ENCODE assay signal across 18 cellular contexts in genomic region chr12:109760930-109761630, GRCh38. TPM values are rescaled to one million over a fixed set of nuclear protein-coding genes. Genes with fewer than 3 reads are reported as not detected.
DNase-seq lines count a peak whose midpoint lies in the region; ATAC-seq and TF ChIP-seq lines count a peak whose summit lies in the region.
"Had no signal": no experiment of that assay in that cellular context is flagged by ENCODE, and none has a peak within 500 bp of the region (broad histone marks: within the 10 kb centered on the region; RNA-seq: fewer than 3 reads in every experiment).

No MANE protein-coding gene starts in this region.

- no peak overlapping the region for H3K4me3 ChIP-seq in BE2C (ENCODE audit: low read depth, low read length)
- H3K4me3 ChIP-seq in osteoblast (ENCODE audit: insufficient read depth, low read length), result no peak overlapping the region
- H3K4me3 ChIP-seq: esophagus squamous epithelium, left lung, mucosa of descending colon had no signal

- intact Hi-C loops in CD14-positive monocyte (cut with micrococcal nuclease), result no loop called here

- no peak overlapping the region for H2AFZ ChIP-seq in osteoblast (ENCODE audit: low read length)

- no peak overlapping the region for H3K4me3 Mint-ChIP-seq in CD14-positive monocyte
- no peak overlapping the region for H3K4me3 Mint-ChIP-seq in chondrocyte (ENCODE audit: unreplicated experiment)
- H3K4me3 Mint-ChIP-seq: T-cell had no signal

- H3K4me1 ChIP-seq in BE2C (peaks cover 46% of the 10 kb centered on the region), osteoblast (ENCODE audit: insufficient read depth, low read length) (no peaks in the 10 kb centered on the region)

- H3K36me3 ChIP-seq in BE2C (peaks cover 97% of the 10 kb centered on the region), osteoblast (ENCODE audit: insufficient read depth, low read length) (no peaks in the 10 kb centered on the region)
- H3K36me3 ChIP-seq: esophagus squamous epithelium, left lung had no signal

- DNase-seq in BE2C (peak; percentile 14), CD14-positive monocyte (ENCODE audit: low spot score) (peak; percentile 32), chondrocyte (ENCODE audit: low spot score) (peak; percentile 62), osteoblast (ENCODE audit: insufficient read length, low spot score, missing footprints) (peak; percentile 0), NCI-H2107 treated with DMSO at 0.1 percent for 48 hours (lab: John Stamatoyannopoulos, UW; ENCODE audit: unreplicated experiment) (no peak)
- DNase-seq: activated CD4-positive, alpha-beta T cell treated with anti-CD3 and anti-CD28 coated beads, Interleukin-2, amount 50 U/mL, for 4 hours; amniotic stem cell; central memory CD4-positive, alpha-beta T cell; effector CD4-positive, alpha-beta T cell; esophagus squamous epithelium; NCI-H1417 treated with DMSO at 0.1 percent for 48 hours; stimulated activated naive CD4-positive, alpha-beta T cell; trophoblast cell had no signal

- H3K27ac Mint-ChIP-seq in CD14-positive monocyte (peak overlapping the region in 2 of 7 donors; percentile 62 to 63), chondrocyte (ENCODE audit: unreplicated experiment) (no peak overlapping the region)
- H3K27ac Mint-ChIP-seq: T-cell had no signal

- TF ChIP-seq CTCF in BE2C (IDR thresholded peaks at IDR 0.05; ENCODE audit: low read depth, low read length), result no peak
- no peak for TF ChIP-seq CTCF in CD14-positive monocyte (IDR thresholded peaks at IDR 0.05)
- no peak for TF ChIP-seq CTCF in chondrocyte (IDR thresholded peaks at IDR 0.05)
- TF ChIP-seq CTCF in osteoblast (IDR thresholded peaks at IDR 0.05; ENCODE audit: extremely low read depth, low read depth, low read length), result no peak

- H3K79me2 ChIP-seq in osteoblast (ENCODE audit: insufficient read depth, low read length), result no peaks in the 10 kb centered on the region

- no peak overlapping the region for H3K27ac ChIP-seq in osteoblast (ENCODE audit: low read depth, low read length)
- H3K27ac ChIP-seq: esophagus squamous epithelium, left lung had no signal

- H3K4me1 Mint-ChIP-seq in CD14-positive monocyte (peaks cover 22% of the 10 kb centered on the region), chondrocyte (ENCODE audit: low read depth) (peaks cover 2% of the 10 kb centered on the region)

- H3K36me3 Mint-ChIP-seq in CD14-positive monocyte, result peaks cover 0 to 9% of the 10 kb centered on the region in 2 donors
- H3K36me3 Mint-ChIP-seq in chondrocyte (ENCODE audit: low read depth), result peaks cover 10% of the 10 kb centered on the region

- H3K9me3 ChIP-seq in BE2C (no peaks in the 10 kb centered on the region; the same call in 1 of the 2 replicates), osteoblast (ENCODE audit: low read depth, low read length) (peaks cover 4% of the 10 kb centered on the region)

- H3K9me3 Mint-ChIP-seq in CD14-positive monocyte (peaks cover 13 to 34% (median 25%) of the 10 kb centered on the region in 7 donors), chondrocyte (ENCODE audit: low read depth) (peaks cover 17% of the 10 kb centered on the region)

- no peaks in the 10 kb centered on the region for H3K27me3 ChIP-seq in BE2C
- no peaks in the 10 kb centered on the region for H3K27me3 ChIP-seq in osteoblast (ENCODE audit: insufficient read depth, low read length)
- H3K27me3 ChIP-seq: left lung had no signal

- no peak for ATAC-seq in GM18909 (IDR thresholded peaks at IDR 0.05; ENCODE audit: poor library complexity, unreplicated experiment)
- no peak for ATAC-seq in GM18502 (IDR thresholded peaks at IDR 0.05; ENCODE audit: poor library complexity, unreplicated experiment)
- ATAC-seq: T-cell had no signal

- no peak overlapping the region for H3K4me2 ChIP-seq in osteoblast (ENCODE audit: insufficient read depth, low read length)

- no peaks in the 10 kb centered on the region for H4K20me1 ChIP-seq in osteoblast (ENCODE audit: insufficient read depth, low read length)

- H3K27me3 Mint-ChIP-seq in CD14-positive monocyte (ENCODE audit: low read depth in 3 of 3) (peaks cover 6 to 10% (median 7%) of the 10 kb centered on the region in 3 donors), chondrocyte (ENCODE audit: low read depth) (no peaks in the 10 kb centered on the region)

RNA-seq across cellular contexts. Expression of gene FAM222A, which starts 47.5 kb away (rescaled TPM):
- polyA plus RNA-seq in BE2C (2012; ENCODE audit: insufficient read depth, insufficient read length, low read depth), result 227 TPM
- polyA plus RNA-seq in CD14-positive monocyte, result not detected
- total RNA-seq in chondrocyte, result 1.0 to 1.5 TPM (median 1.2 TPM) in 3 replicates
- total RNA-seq in osteoblast, result 0.29 and 0.36 TPM in 2 replicates
